ENCODE assay signal across 8 cellular contexts in genomic region chr9:114155263-114155966, GRCh38. TPM values are rescaled to one million over a fixed set of nuclear protein-coding genes. Genes with fewer than 3 reads are reported as not detected.
DNase-seq lines count a peak whose midpoint lies in the region; ATAC-seq, FAIRE-seq and TF ChIP-seq lines count a peak whose summit lies in the region.

Gene COL27A1, plus strand, starts transcription at chr9:114155537. Its CDS starts 414 bp downstream, at chr9:114155951.

- H3K27ac Mint-ChIP-seq in activated B cell treated with CpG ODN at 0.5 μM for 24 hours, result no peak within 1 kb of the TSS

- peak; percentile 34 for DNase-seq in NCI-H2029 (lab: John Stamatoyannopoulos, UW)
- peak; percentile 74 for DNase-seq in activated B cell treated with CpG ODN at 0.5 μM for 24 hours
- peak; percentile 43 for DNase-seq in bronchial epithelial cell (ENCODE audit: low read depth)
- DNase-seq in iPS-NIHi7 (ENCODE audit: extremely low spot score), result peak; percentile 90
- DNase-seq in small intestine, result peak; percentile 52
- DNase-seq in NCI-H187 (lab: John Stamatoyannopoulos, UW), result no peak

- intact Hi-C loops in activated B cell treated with CpG ODN at 0.5 μM for 24 hours (cut with micrococcal nuclease), result loop anchor here (1.0 kb wide), 2 partner anchors 136 to 150 kb away; no protein-coding TSS in a partner anchor

- CTCF ChIA-PET in activated B cell treated with CpG ODN at 0.5 μM for 24 hours (lab: Charles Lee), result interaction anchor here (1.0 to 1.6 kb wide), 3 partner anchors 8 to 135 kb away, joined by 3 to 5 read pairs (median 4); no protein-coding TSS in a partner anchor

- peaks cover 21% of the 10 kb centered on the region for H3K4me1 Mint-ChIP-seq in activated B cell treated with CpG ODN at 0.5 μM for 24 hours

- POLR2A ChIA-PET in activated B cell treated with CpG ODN at 0.5 μM for 24 hours (lab: Charles Lee), result no interaction called here

- peaks cover 4% of the 10 kb centered on the region for H3K27me3 ChIP-seq in bronchial epithelial cell (ENCODE audit: control insufficient read depth, insufficient read depth, low read length)
- peaks cover 4 to 11% of the 10 kb centered on the region in 2 donors for H3K27me3 ChIP-seq in small intestine (ENCODE audit: control insufficient read depth in 2 of 2, insufficient read depth in 2 of 2, low read length in 2 of 2)

- 0 to 2% (median 0%) methylated on average over 37 to 58 of the region's 58 CpGs for WGBS in small intestine, 3 donors

- H3K9me3 ChIP-seq in small intestine (ENCODE audit: control insufficient read depth, low read depth), result no peaks in the 10 kb centered on the region

- FAIRE-seq in bronchial epithelial cell (lab: Jason Lieb, UNC) (no peak), small intestine (lab: Jason Lieb, UNC) (no peak)

- H3K27me3 Mint-ChIP-seq in activated B cell treated with CpG ODN at 0.5 μM for 24 hours, result peaks cover 54% of the 10 kb centered on the region

- H3K4me3 Mint-ChIP-seq in activated B cell treated with CpG ODN at 0.5 μM for 24 hours, result peak within 1 kb of the TSS; percentile 81

- H3K27ac ChIP-seq in small intestine (ENCODE audit: low read depth in 1 of 2, low read length in 1 of 2), result peak within 1 kb of the TSS in 1 of 2 donors; percentile 5

- H3K4me3 ChIP-seq in GM08714 (ENCODE audit: low read length), result peak within 1 kb of the TSS; percentile 47; the same call in 1 of the 2 replicates
- peak within 1 kb of the TSS; percentile 56 for H3K4me3 ChIP-seq in bronchial epithelial cell (ENCODE audit: low read depth, low read length)
- H3K4me3 ChIP-seq in small intestine (ENCODE audit: low read depth in 1 of 2, low read length in 2 of 2), result peak within 1 kb of the TSS; percentile 31 to 52

- H3K4me1 ChIP-seq in small intestine (ENCODE audit: control insufficient read depth in 2 of 2, insufficient read depth in 1 of 2, low read depth in 1 of 2, low read length in 1 of 2), result peaks cover 0 to 5% of the 10 kb centered on the region in 2 donors

- no peaks in the 10 kb centered on the region for H3K9me3 Mint-ChIP-seq in activated B cell treated with CpG ODN at 0.5 μM for 24 hours

- no peaks in the 10 kb centered on the region for H3K36me3 Mint-ChIP-seq in activated B cell treated with CpG ODN at 0.5 μM for 24 hours (ENCODE audit: low read depth)

- TF ChIP-seq CTCF in activated B cell treated with CpG ODN at 0.5 μM for 24 hours (IDR thresholded peaks at IDR 0.05) (peak; percentile 19), bronchial epithelial cell (IDR thresholded peaks at IDR 0.05; ENCODE audit: insufficient read depth, low read length, severe bottlenecking) (peak; percentile 77)

- H3K36me3 ChIP-seq in bronchial epithelial cell (ENCODE audit: control insufficient read depth, insufficient read depth, low read length) (no peaks in the 10 kb centered on the region), small intestine (ENCODE audit: control insufficient read depth in 2 of 2, insufficient read depth in 2 of 2, low read length in 2 of 2) (no peaks in the 10 kb centered on the region)

- ATAC-seq in HG02610 (IDR thresholded peaks at IDR 0.05; ENCODE audit: unreplicated experiment), result peak; percentile 79
- ATAC-seq in activated B cell treated with CpG ODN at 0.5 μM for 24 hours (ENCODE audit: low read depth), result peak; percentile 91

RNA-seq across cellular contexts. Expression of gene COL27A1, which starts in this region (rescaled TPM):
- total RNA-seq in activated B cell treated with CpG ODN at 0.5 μM for 24 hours (0.33 and 0.44 TPM in 2 replicates), bronchial epithelial cell (1.3 and 2.2 TPM in 2 replicates)
- polyA plus RNA-seq in small intestine, result 1 to 10 TPM in 2 of 3 donors, under 1 TPM in 1; 0.45 to 2.4 (median 1.1) TPM

Comparison
In these comparisons a context has a peak if more than half of its experiments do, and no peak if none do; other contexts are left out.
1. Peak in DNase-seq and ATAC-seq in activated B cell treated with CpG ODN at 0.5 μM for 24 hours; RNA of the gene not detected or under 1 TPM.
2. DNase-seq: peak in NCI-H2029 (single experiment), bronchial epithelial cell (single experiment), iPS-NIHi7 (single experiment) and small intestine (single experiment); none in NCI-H187 (0 of 2).
3. Peak in every context shown above with its lines, with median percentiles within 50 percentile points of each other: H3K4me3 ChIP-seq.